In genomic region chr3:79392479-79392878, GRCh38 we compare ENCODE assay signal across 15 cellular contexts.
DNase-seq lines count a peak whose midpoint lies in the region; ATAC-seq and TF ChIP-seq lines count a peak whose summit lies in the region.
"Had no signal": no experiment of that assay in that cellular context is flagged by ENCODE, and none has a peak within 500 bp of the region (broad histone marks: within the 10 kb centered on the region; RNA-seq: fewer than 3 reads in every experiment).

No MANE protein-coding gene starts in this region.

- H3K27ac ChIP-seq in Peyer's patch = no peak overlapping the region

- TF ChIP-seq CTCF in astrocyte of the spinal cord (IDR thresholded peaks at IDR 0.05; ENCODE audit: low read depth, low read length) (no peak), osteocyte (IDR thresholded peaks at IDR 0.05) (no peak), Peyer's patch (IDR thresholded peaks at IDR 0.05) (no peak)

- H3K9me3 Mint-ChIP-seq in osteocyte (ENCODE audit: unreplicated experiment) = no peaks in the 10 kb centered on the region
- H3K9me3 Mint-ChIP-seq: HFFc6 had no signal

- H3K4me3 ChIP-seq in astrocyte of the spinal cord (ENCODE audit: low read depth, low read length) = no peak overlapping the region
- no peak overlapping the region for H3K4me3 ChIP-seq in Peyer's patch

- H3K4me3 Mint-ChIP-seq in osteocyte (ENCODE audit: unreplicated experiment) = no peak overlapping the region
- H3K4me3 Mint-ChIP-seq: B cell; CD4-positive, alpha-beta T cell; HFFc6 had no signal

- H3K27me3 Mint-ChIP-seq in osteocyte (ENCODE audit: unreplicated experiment) = no peaks in the 10 kb centered on the region
- H3K27me3 Mint-ChIP-seq: B cell; CD4-positive, alpha-beta T cell had no signal

- in situ Hi-C loops in astrocyte of the spinal cord (cut with HindIII; ENCODE audit: low sequenced_read_pairs) = no loop called here

- DNase-seq in A172 (ENCODE audit: low spot score) = peak; percentile 11
- peak; percentile 13 for DNase-seq in M059J (ENCODE audit: low read depth)
- peak; percentile 20 for DNase-seq in astrocyte of the spinal cord (ENCODE audit: low read depth, low spot score)
- DNase-seq in iris pigment epithelial cell (ENCODE audit: low read depth) = peak; percentile 48
- DNase-seq in OCI-M1 (lab: John Stamatoyannopoulos, UW) = no peak
- no peak for DNase-seq in osteocyte (ENCODE audit: extremely low spot score, unreplicated experiment)
- DNase-seq in Peyer's patch = no peak
- DNase-seq: C1 segment of cervical spinal cord; Calu3; CD4-positive, alpha-beta T cell; DMS 273 treated with DMSO at 0.1 percent for 48 hours; HCEC 1CT; HFFc6 had no signal

- no peaks in the 10 kb centered on the region for H3K9me3 ChIP-seq in Peyer's patch

- ATAC-seq in HG03108 (IDR thresholded peaks at IDR 0.05; ENCODE audit: unreplicated experiment) = no peak

- H3K36me3 Mint-ChIP-seq in osteocyte (ENCODE audit: unreplicated experiment) = no peaks in the 10 kb centered on the region

- H3K36me3 ChIP-seq in Peyer's patch = no peaks in the 10 kb centered on the region

- no peak for TF ChIP-seq POLR2A in Peyer's patch (IDR thresholded peaks at IDR 0.05)

- no peaks in the 10 kb centered on the region for H3K4me1 Mint-ChIP-seq in osteocyte (ENCODE audit: unreplicated experiment)
- H3K4me1 Mint-ChIP-seq: B cell had no signal

- no peaks in the 10 kb centered on the region for H3K27me3 ChIP-seq in Peyer's patch

- no peaks in the 10 kb centered on the region for H3K4me1 ChIP-seq in Peyer's patch

- no peak overlapping the region for H3K27ac Mint-ChIP-seq in osteocyte (ENCODE audit: unreplicated experiment)
- H3K27ac Mint-ChIP-seq: B cell; CD4-positive, alpha-beta T cell; HFFc6 had no signal

Comparison
In these comparisons a context has a peak if more than half of its experiments do, and no peak if none do; other contexts are left out.
1. DNase-seq: peak in A172 (single experiment), M059J (single experiment), astrocyte of the spinal cord (single experiment) and iris pigment epithelial cell (single experiment); none in OCI-M1 (single experiment), osteocyte (single experiment) and Peyer's patch (0 of 3).